ENCODE assay signal across 8 cellular contexts in genomic region chr3:128153156-128154011, GRCh38. TPM values are rescaled to one million over a fixed set of nuclear protein-coding genes. Genes with fewer than 3 reads are reported as not detected.
DNase-seq lines count a peak whose midpoint lies in the region; ATAC-seq, FAIRE-seq and TF ChIP-seq lines count a peak whose summit lies in the region.

EEFSEC (plus strand) TSS chr3:128153481; CDS start chr3:128153508, 27 bp downstream.

- H3K4me3 Mint-ChIP-seq in T-helper 1 cell treated with Interleukin-12 subunit alpha and Interleukin-12 subunit beta and Interleukin-4 antibody, amounts not matched to agents 30 μg/mL and 1 μg/mL, for 36 hours: peak within 1 kb of the TSS; percentile 93

- H3K9me3 ChIP-seq in left ventricle myocardium inferior (replicated peaks) (no peaks in the 10 kb centered on the region), psoas muscle (no peaks in the 10 kb centered on the region)

- H3K27ac Mint-ChIP-seq in T-helper 1 cell treated with Interleukin-12 subunit alpha and Interleukin-12 subunit beta and Interleukin-4 antibody, amounts not matched to agents 30 μg/mL and 1 μg/mL, for 36 hours: peak within 1 kb of the TSS; percentile 93

- H3K27ac ChIP-seq in left ventricle myocardium inferior (replicated peaks): peak within 1 kb of the TSS; percentile 95
- peak within 1 kb of the TSS; percentile 96 for H3K27ac ChIP-seq in psoas muscle

- H3K4me3 ChIP-seq in left ventricle myocardium inferior (peak within 1 kb of the TSS; percentile 87), psoas muscle (peak within 1 kb of the TSS; percentile 98)

- 0 to 1% (median 1%) methylated on average over 71 to 95 of the region's 95 CpGs for WGBS in psoas muscle, 3 donors

- FAIRE-seq in urothelium cell line (lab: Jason Lieb, UNC): no peak

- peak; percentile 93 for ATAC-seq in GM18498 (IDR thresholded peaks at IDR 0.05; ENCODE audit: unreplicated experiment)
- peak; percentile 93 for ATAC-seq in HG02840 (IDR thresholded peaks at IDR 0.05; ENCODE audit: low FRiP score, unreplicated experiment)
- ATAC-seq in psoas muscle: peak; percentile 95 to 97 (median 96)

- intact Hi-C loops in left ventricle myocardium inferior (cut with micrococcal nuclease): no loop called here
- intact Hi-C loops in psoas muscle (cut with DNase I): no loop called here

- H3K9me3 Mint-ChIP-seq in T-helper 1 cell treated with Interleukin-12 subunit alpha and Interleukin-12 subunit beta and Interleukin-4 antibody, amounts not matched to agents 30 μg/mL and 1 μg/mL, for 36 hours: peaks cover 5% of the 10 kb centered on the region

- H3K4me1 ChIP-seq in left ventricle myocardium inferior (peaks cover 37% of the 10 kb centered on the region), psoas muscle (peaks cover 16% of the 10 kb centered on the region)

- TF ChIP-seq CTCF in left ventricle myocardium inferior (IDR thresholded peaks at IDR 0.05; ENCODE audit: borderline replicate concordance) (no peak), psoas muscle (IDR thresholded peaks at IDR 0.05) (no peak)

- H3K27me3 ChIP-seq in left ventricle myocardium inferior (ENCODE audit: low read depth): no peaks in the 10 kb centered on the region
- no peaks in the 10 kb centered on the region for H3K27me3 ChIP-seq in psoas muscle (ENCODE audit: insufficient read depth in 3 of 3, low read length in 2 of 3)

- H3K4me1 Mint-ChIP-seq in T-helper 1 cell treated with Interleukin-12 subunit alpha and Interleukin-12 subunit beta and Interleukin-4 antibody, amounts not matched to agents 30 μg/mL and 1 μg/mL, for 36 hours (ENCODE audit: low read depth): peaks cover 23% of the 10 kb centered on the region

- peaks cover 8% of the 10 kb centered on the region for H3K36me3 Mint-ChIP-seq in T-helper 1 cell treated with Interleukin-12 subunit alpha and Interleukin-12 subunit beta and Interleukin-4 antibody, amounts not matched to agents 30 μg/mL and 1 μg/mL, for 36 hours (ENCODE audit: low read depth)

- DNase-seq in NCI-H1436 (lab: John Stamatoyannopoulos, UW): peak; percentile 80
- DNase-seq in amniotic epithelial cell (ENCODE audit: low read depth): peak; percentile 71
- peak; percentile 84 for DNase-seq in left ventricle myocardium inferior
- peak; percentile 85 to 91 for DNase-seq in psoas muscle
- peak; percentile 83 for DNase-seq in urothelium cell line (ENCODE audit: low spot score)

- H3K36me3 ChIP-seq in left ventricle myocardium inferior (peaks cover 12% of the 10 kb centered on the region), psoas muscle (ENCODE audit: insufficient read depth in 1 of 2, low read depth in 1 of 2) (peaks cover 0 to 16% of the 10 kb centered on the region in 2 donors)

- H3K27me3 Mint-ChIP-seq in T-helper 1 cell treated with Interleukin-12 subunit alpha and Interleukin-12 subunit beta and Interleukin-4 antibody, amounts not matched to agents 30 μg/mL and 1 μg/mL, for 36 hours (ENCODE audit: low read depth): no peaks in the 10 kb centered on the region

RNA-seq across cellular contexts. Expression of gene EEFSEC, which starts in this region (rescaled TPM):
- 23.7 TPM for total RNA-seq in left ventricle myocardium inferior
- 10 to 100 TPM; 13.3 to 18.9 (median 17.2) TPM for total RNA-seq in psoas muscle
- polyA plus RNA-seq in psoas muscle: 10 to 100 TPM; 10.7 to 14.0 (median 12.5) TPM

Comparison
In these comparisons a context has a peak if more than half of its experiments do, and no peak if none do; other contexts are left out.
1. Peak in every context shown above with its lines: DNase-seq, ATAC-seq, H3K4me3 ChIP-seq and H3K27ac ChIP-seq.